1 cellular context compared by ENCODE assay signal in genomic region chr5:95518417-95518816, GRCh38.
TF ChIP-seq lines count a peak whose summit lies in the region.

No MANE protein-coding gene starts in this region.

TF ChIP-seq in SK-N-SH, 30 proteins besides CTCF, POLR2A, EP300 and RAD21 (continued from another document):
- TF ChIP-seq MAX (IDR thresholded peaks at IDR 0.05; ENCODE audit: low read depth) (no peak), JUND (IDR thresholded peaks at IDR 0.05) (no peak), MXI1 (IDR thresholded peaks at IDR 0.05; ENCODE audit: low read depth, low read length) (no peak), NRF1 (IDR thresholded peaks at IDR 0.05; ENCODE audit: low read depth, low read length) (no peak), SIN3A (IDR thresholded peaks at IDR 0.05; ENCODE audit: borderline replicate concordance, low read depth, low read length) (no peak)
